ENCODE assay signal across 8 cellular contexts in genomic region chr20:15245896-15246295, GRCh38.
"Had no signal": no experiment of that assay in that cellular context is flagged by ENCODE, and none has a peak within 500 bp of the region (broad histone marks: within the 10 kb centered on the region; RNA-seq: fewer than 3 reads in every experiment).

No MANE protein-coding gene starts in this region.

- H3K9ac ChIP-seq: GM23248 had no signal

- H2AFZ ChIP-seq: GM23248 had no signal

- FAIRE-seq: H54, HTR-8/SVneo, K562 had no signal

- H3K27ac ChIP-seq: GM23248 had no signal

- H3K4me3 ChIP-seq: GM23248, K562 had no signal

- DNase-seq: GM23248, GOT3, H9, HCEC 1CT, IMR-90 had no signal

- H3K27ac Mint-ChIP-seq: H9 had no signal

- H3K4me3 Mint-ChIP-seq: H9 had no signal

- H3K9me3 Mint-ChIP-seq: H9 had no signal

- ATAC-seq: K562 had no signal
